ENCODE assay signal across 1 cellular context in genomic region chr1:85259118-85259865, GRCh38.
A peak's percentile ranks its signal among the peaks of the same experiment; 100 is the strongest.
TF ChIP-seq lines count a peak whose summit lies in the region.

Gene C1orf52 (minus strand): TSS chr1:85259662. CDS start chr1:85259633, 29 bp downstream.

TF ChIP-seq in GM12878, 131 proteins besides CTCF, POLR2A, EP300 and RAD21 (continued from another document):
- peak; percentile 96 for TF ChIP-seq POLR2AphosphoS5 (IDR thresholded peaks at IDR 0.05; ENCODE audit: low read length)
- TF ChIP-seq TCF12 (IDR thresholded peaks at IDR 0.05; ENCODE audit: low read depth, low read length): 0 out of 2 replicates have a peak, but pooled peaks have one; percentile 30
- TF ChIP-seq, protein P1, sequence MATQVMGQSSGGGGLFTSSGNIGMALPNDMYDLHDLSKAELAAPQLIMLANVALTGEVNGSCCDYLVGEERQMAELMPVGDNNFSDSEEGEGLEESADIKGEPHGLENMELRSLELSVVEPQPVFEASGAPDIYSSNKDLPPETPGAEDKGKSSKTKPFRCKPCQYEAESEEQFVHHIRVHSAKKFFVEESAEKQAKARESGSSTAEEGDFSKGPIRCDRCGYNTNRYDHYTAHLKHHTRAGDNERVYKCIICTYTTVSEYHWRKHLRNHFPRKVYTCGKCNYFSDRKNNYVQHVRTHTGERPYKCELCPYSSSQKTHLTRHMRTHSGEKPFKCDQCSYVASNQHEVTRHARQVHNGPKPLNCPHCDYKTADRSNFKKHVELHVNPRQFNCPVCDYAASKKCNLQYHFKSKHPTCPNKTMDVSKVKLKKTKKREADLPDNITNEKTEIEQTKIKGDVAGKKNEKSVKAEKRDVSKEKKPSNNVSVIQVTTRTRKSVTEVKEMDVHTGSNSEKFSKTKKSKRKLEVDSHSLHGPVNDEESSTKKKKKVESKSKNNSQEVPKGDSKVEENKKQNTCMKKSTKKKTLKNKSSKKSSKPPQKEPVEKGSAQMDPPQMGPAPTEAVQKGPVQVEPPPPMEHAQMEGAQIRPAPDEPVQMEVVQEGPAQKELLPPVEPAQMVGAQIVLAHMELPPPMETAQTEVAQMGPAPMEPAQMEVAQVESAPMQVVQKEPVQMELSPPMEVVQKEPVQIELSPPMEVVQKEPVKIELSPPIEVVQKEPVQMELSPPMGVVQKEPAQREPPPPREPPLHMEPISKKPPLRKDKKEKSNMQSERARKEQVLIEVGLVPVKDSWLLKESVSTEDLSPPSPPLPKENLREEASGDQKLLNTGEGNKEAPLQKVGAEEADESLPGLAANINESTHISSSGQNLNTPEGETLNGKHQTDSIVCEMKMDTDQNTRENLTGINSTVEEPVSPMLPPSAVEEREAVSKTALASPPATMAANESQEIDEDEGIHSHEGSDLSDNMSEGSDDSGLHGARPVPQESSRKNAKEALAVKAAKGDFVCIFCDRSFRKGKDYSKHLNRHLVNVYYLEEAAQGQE (IDR thresholded peaks at IDR 0.05; ENCODE audit: low read depth, low read length): no peak
- no peak for TF ChIP-seq SUZ12 (IDR thresholded peaks at IDR 0.05; ENCODE audit: unreplicated experiment)
- no peak for TF ChIP-seq BRCA1 (IDR thresholded peaks at IDR 0.05; ENCODE audit: low read depth, low read length)
- TF ChIP-seq CREM (IDR thresholded peaks at IDR 0.05; ENCODE audit: low read depth): peak; percentile 71
- no peak for TF ChIP-seq STAT1 (conservative IDR thresholded peaks at IDR 0.05)
- peak; percentile 62 for TF ChIP-seq SMC3 (IDR thresholded peaks at IDR 0.05; ENCODE audit: borderline replicate concordance, low read length)
- no peak for TF ChIP-seq HSF1 (IDR thresholded peaks at IDR 0.05; ENCODE audit: low read depth, low read length)
- TF ChIP-seq, protein P2, sequence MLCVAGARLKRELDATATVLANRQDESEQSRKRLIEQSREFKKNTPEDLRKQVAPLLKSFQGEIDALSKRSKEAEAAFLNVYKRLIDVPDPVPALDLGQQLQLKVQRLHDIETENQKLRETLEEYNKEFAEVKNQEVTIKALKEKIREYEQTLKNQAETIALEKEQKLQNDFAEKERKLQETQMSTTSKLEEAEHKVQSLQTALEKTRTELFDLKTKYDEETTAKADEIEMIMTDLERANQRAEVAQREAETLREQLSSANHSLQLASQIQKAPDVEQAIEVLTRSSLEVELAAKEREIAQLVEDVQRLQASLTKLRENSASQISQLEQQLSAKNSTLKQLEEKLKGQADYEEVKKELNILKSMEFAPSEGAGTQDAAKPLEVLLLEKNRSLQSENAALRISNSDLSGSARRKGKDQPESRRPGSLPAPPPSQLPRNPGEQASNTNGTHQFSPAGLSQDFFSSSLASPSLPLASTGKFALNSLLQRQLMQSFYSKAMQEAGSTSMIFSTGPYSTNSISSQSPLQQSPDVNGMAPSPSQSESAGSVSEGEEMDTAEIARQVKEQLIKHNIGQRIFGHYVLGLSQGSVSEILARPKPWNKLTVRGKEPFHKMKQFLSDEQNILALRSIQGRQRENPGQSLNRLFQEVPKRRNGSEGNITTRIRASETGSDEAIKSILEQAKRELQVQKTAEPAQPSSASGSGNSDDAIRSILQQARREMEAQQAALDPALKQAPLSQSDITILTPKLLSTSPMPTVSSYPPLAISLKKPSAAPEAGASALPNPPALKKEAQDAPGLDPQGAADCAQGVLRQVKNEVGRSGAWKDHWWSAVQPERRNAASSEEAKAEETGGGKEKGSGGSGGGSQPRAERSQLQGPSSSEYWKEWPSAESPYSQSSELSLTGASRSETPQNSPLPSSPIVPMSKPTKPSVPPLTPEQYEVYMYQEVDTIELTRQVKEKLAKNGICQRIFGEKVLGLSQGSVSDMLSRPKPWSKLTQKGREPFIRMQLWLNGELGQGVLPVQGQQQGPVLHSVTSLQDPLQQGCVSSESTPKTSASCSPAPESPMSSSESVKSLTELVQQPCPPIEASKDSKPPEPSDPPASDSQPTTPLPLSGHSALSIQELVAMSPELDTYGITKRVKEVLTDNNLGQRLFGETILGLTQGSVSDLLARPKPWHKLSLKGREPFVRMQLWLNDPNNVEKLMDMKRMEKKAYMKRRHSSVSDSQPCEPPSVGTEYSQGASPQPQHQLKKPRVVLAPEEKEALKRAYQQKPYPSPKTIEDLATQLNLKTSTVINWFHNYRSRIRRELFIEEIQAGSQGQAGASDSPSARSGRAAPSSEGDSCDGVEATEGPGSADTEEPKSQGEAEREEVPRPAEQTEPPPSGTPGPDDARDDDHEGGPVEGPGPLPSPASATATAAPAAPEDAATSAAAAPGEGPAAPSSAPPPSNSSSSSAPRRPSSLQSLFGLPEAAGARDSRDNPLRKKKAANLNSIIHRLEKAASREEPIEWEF (IDR thresholded peaks at IDR 0.05; ENCODE audit: insufficient replicate concordance, low read depth, low read length): no peak
- no peak for TF ChIP-seq ZZZ3 (IDR thresholded peaks at IDR 0.05; ENCODE audit: control insufficient read depth, insufficient read length, low read depth)
- no peak for TF ChIP-seq EGR1 (IDR thresholded peaks at IDR 0.05; ENCODE audit: borderline replicate concordance in 1 of 2, low read depth in 2 of 2, low read length in 2 of 2)
- no peak for TF ChIP-seq ATF7 (IDR thresholded peaks at IDR 0.05; ENCODE audit: low read depth)
- no peak for TF ChIP-seq SRF (IDR thresholded peaks at IDR 0.05; ENCODE audit: low read depth in 2 of 2, low read length in 2 of 2)
- no peak for TF ChIP-seq MEF2A (IDR thresholded peaks at IDR 0.05; ENCODE audit: insufficient read depth, low read depth, low read length)
- no peak; the same call in 1 of the 2 replicates for TF ChIP-seq TBL1XR1 (IDR thresholded peaks at IDR 0.05; ENCODE audit: low read depth, low read length)
- TF ChIP-seq RFX5 (IDR thresholded peaks at IDR 0.05; ENCODE audit: low read depth, low read length): no peak
- TF ChIP-seq ASH2L (IDR thresholded peaks at IDR 0.05; ENCODE audit: borderline replicate concordance, low read depth): no peak
- peak; percentile 45 for TF ChIP-seq SP1 (IDR thresholded peaks at IDR 0.05; ENCODE audit: low read depth, low read length)
- peak; percentile 47; the same call in 1 of the 2 replicates for TF ChIP-seq SIN3A (IDR thresholded peaks at IDR 0.05; ENCODE audit: low read depth, low read length)
- peak; percentile 76; the same call in 1 of the 3 replicates for TF ChIP-seq POU2F2 (IDR thresholded peaks at IDR 0.05; ENCODE audit: borderline replicate concordance, low read depth, low read length)
- peak; percentile 72 for TF ChIP-seq CREB1 (IDR thresholded peaks at IDR 0.05; ENCODE audit: low read depth)
- TF ChIP-seq NBN (IDR thresholded peaks at IDR 0.05): 0 out of 2 replicates have a peak, but pooled peaks have one; percentile 59
- TF ChIP-seq HCFC1 (IDR thresholded peaks at IDR 0.05; ENCODE audit: low read length): peak; percentile 44
- peak; percentile 59; the same call in 1 of the 2 replicates for TF ChIP-seq PAX5 (IDR thresholded peaks at IDR 0.05; ENCODE audit: borderline replicate concordance, low read depth, low read length)
- TF ChIP-seq, protein P3, sequence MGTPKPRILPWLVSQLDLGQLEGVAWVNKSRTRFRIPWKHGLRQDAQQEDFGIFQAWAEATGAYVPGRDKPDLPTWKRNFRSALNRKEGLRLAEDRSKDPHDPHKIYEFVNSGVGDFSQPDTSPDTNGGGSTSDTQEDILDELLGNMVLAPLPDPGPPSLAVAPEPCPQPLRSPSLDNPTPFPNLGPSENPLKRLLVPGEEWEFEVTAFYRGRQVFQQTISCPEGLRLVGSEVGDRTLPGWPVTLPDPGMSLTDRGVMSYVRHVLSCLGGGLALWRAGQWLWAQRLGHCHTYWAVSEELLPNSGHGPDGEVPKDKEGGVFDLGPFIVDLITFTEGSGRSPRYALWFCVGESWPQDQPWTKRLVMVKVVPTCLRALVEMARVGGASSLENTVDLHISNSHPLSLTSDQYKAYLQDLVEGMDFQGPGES (IDR thresholded peaks at IDR 0.05): no peak
- no peak for TF ChIP-seq ZBED1 (IDR thresholded peaks at IDR 0.05; ENCODE audit: borderline replicate concordance)
- no peak for TF ChIP-seq IKZF1 (conservative IDR thresholded peaks at IDR 0.05)
- peak; percentile 81; the same call in 1 of the 2 replicates for TF ChIP-seq CBFB (IDR thresholded peaks at IDR 0.05; ENCODE audit: low read depth)
- TF ChIP-seq BACH1 (IDR thresholded peaks at IDR 0.05; ENCODE audit: borderline replicate concordance): 0 out of 2 replicates have a peak, but pooled peaks have one; percentile 38
